2 cellular contexts compared by ENCODE assay signal in the genomic region with DNA sequence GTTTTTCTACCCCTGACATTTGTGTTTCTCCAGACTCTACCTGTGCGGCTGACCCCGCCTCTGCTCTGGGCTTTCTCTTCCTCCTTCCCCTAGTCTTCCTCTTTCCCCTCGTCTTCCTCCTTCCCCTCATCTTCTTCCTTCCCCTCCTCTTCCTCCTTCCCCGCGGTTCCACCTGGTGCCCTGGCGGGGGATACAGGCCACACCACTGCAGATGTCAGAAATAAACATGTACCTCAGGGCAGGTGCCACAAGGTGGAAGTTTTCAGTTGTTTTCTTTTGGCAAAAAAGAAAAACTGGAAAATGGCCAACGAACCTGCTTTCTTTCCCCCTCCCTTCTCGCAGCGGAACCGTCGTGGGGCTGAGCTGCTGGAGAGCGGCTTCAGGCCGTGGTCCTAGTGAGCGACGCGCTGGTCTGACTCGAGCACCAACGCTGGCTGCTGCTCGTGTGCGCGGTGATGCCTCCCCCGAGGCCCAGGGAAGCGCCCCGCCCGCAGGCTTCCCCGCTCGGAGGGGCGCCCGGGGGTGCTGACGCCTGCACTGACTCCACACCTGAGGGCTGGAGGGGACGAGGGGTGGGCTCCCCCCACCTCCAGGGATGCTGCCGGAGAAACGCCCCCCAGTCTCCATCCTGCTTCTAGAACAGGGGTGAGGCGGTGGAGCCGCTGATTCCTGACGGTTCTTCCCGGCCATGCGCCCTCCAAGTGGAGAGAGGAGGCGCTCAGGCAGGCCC.
A peak's percentile ranks its signal among the peaks of the same experiment; 100 is the strongest.
TF ChIP-seq lines count a peak whose summit lies in the region.

No MANE protein-coding gene starts in this region.

TF ChIP-seq in HEK293, 187 proteins besides CTCF, POLR2A, EP300 and RAD21:
- no peak for TF ChIP-seq ZBTB44 (tag by site-specific recombination; IDR thresholded peaks at IDR 0.05)
- peak; percentile 62 for TF ChIP-seq ZNF513 (tag by site-specific recombination; IDR thresholded peaks at IDR 0.05)

TF ChIP-seq in H1, 55 proteins besides CTCF, POLR2A, EP300 and RAD21:
- TF ChIP-seq BACH1 (IDR thresholded peaks at IDR 0.05; ENCODE audit: low read length) (no peak), MAX (IDR thresholded peaks at IDR 0.05) (peak; percentile 36; the same call in 1 of the 2 replicates)
